ENCODE assay signal across 1 cellular context in the genomic region with DNA sequence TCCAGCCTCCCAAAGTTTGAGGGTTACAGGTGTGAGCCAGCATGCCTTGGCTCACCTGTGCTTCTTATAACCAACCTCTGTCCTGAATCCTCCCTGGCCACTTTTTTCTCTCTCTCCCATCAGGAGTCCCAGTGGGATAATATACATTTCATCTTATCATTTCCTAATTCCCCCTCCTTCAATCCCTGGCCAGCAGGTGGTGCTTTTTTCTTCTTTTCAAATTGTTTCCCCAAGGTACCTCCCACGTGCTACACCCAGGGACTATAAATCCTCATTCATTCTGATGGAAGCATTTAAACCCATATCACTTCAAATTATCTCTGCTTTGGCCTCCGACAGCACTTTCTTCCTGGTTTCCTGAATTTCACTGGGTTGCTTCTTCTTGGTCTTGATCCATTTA.
TF ChIP-seq lines count a peak whose summit lies in the region.

No MANE protein-coding gene starts in this region.

TF ChIP-seq in H1, 55 proteins besides CTCF, POLR2A, EP300 and RAD21:
- TF ChIP-seq CEBPB (IDR thresholded peaks at IDR 0.05; ENCODE audit: low read depth, low read length) (no peak), SIRT6 (IDR thresholded peaks at IDR 0.05; ENCODE audit: low read length) (no peak), SRF (IDR thresholded peaks at IDR 0.05; ENCODE audit: low read depth, low read length) (no peak), BACH1 (IDR thresholded peaks at IDR 0.05; ENCODE audit: low read length) (no peak), FOSL1 (IDR thresholded peaks at IDR 0.05; ENCODE audit: insufficient read depth, low read depth, low read length) (no peak), TBP (IDR thresholded peaks at IDR 0.05; ENCODE audit: low read depth, low read length) (no peak), EGR1 (IDR thresholded peaks at IDR 0.05; ENCODE audit: borderline replicate concordance, low read depth, low read length) (no peak), SIN3A (conservative IDR thresholded peaks at IDR 0.05 in 1 of 2, IDR thresholded peaks at IDR 0.05 in 1 of 2; ENCODE audit: low read depth in 1 of 2, low read length in 2 of 2) (no peak), ASH2L (IDR thresholded peaks at IDR 0.05; ENCODE audit: low read length) (no peak), NRF1 (IDR thresholded peaks at IDR 0.05; ENCODE audit: low read depth, low read length) (no peak), CTBP2 (IDR thresholded peaks at IDR 0.05; ENCODE audit: borderline replicate concordance, insufficient read depth, insufficient read length, low read length) (no peak), YY1 (IDR thresholded peaks at IDR 0.05; ENCODE audit: low read depth, low read length) (no peak)
- TF ChIP-seq, protein P1, sequence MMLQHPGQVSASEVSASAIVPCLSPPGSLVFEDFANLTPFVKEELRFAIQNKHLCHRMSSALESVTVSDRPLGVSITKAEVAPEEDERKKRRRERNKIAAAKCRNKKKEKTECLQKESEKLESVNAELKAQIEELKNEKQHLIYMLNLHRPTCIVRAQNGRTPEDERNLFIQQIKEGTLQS (IDR thresholded peaks at IDR 0.05; ENCODE audit: insufficient read depth, low read depth, low read length) = no peak
